ENCODE assay signal across 10 cellular contexts in genomic region chr9:93466416-93467061, GRCh38. TPM values are rescaled to one million over a fixed set of nuclear protein-coding genes. Genes with fewer than 3 reads are reported as not detected.
DNase-seq lines count a peak whose midpoint lies in the region; ATAC-seq and TF ChIP-seq lines count a peak whose summit lies in the region.
"Had no signal": no experiment of that assay in that cellular context is flagged by ENCODE, and none has a peak within 500 bp of the region (broad histone marks: within the 10 kb centered on the region; RNA-seq: fewer than 3 reads in every experiment).

No MANE protein-coding gene starts in this region.

- no peak overlapping the region for H2BK20ac ChIP-seq in IMR-90 (ENCODE audit: low read depth, low read length)

- peak overlapping the region; percentile 40 for H3K27ac Mint-ChIP-seq in activated naive CD8-positive, alpha-beta T cell treated with anti-CD3 and anti-CD28 coated beads for 36 hours

- H2BK15ac ChIP-seq in IMR-90 (ENCODE audit: low read depth, low read length) (no peak overlapping the region), mesendoderm (replicated peaks; ENCODE audit: low read depth) (no peak overlapping the region)

- H3K4me3 Mint-ChIP-seq in activated naive CD8-positive, alpha-beta T cell treated with anti-CD3 and anti-CD28 coated beads for 36 hours: no peak overlapping the region

- no peak overlapping the region for H3K9ac ChIP-seq in IMR-90 (ENCODE audit: low read depth, low read length)
- no peak overlapping the region for H3K9ac ChIP-seq in mesendoderm (ENCODE audit: low read length)

- H3K27me3 ChIP-seq in IMR-90 (ENCODE audit: control insufficient read depth, insufficient read depth, low read length) (no peaks in the 10 kb centered on the region), mesendoderm (ENCODE audit: insufficient read depth, low read length, poor library complexity) (no peaks in the 10 kb centered on the region)

- CTCF ChIA-PET in IMR-90 (lab: Yijun Ruan, JAX): interaction anchor here (0.9 kb wide), 1 partner anchor 99 kb away, joined by 3 read pairs; no protein-coding TSS in a partner anchor

- no peaks in the 10 kb centered on the region for H3K9me3 Mint-ChIP-seq in activated naive CD8-positive, alpha-beta T cell treated with anti-CD3 and anti-CD28 coated beads for 36 hours

- peaks cover 22% of the 10 kb centered on the region for H3K9me1 ChIP-seq in IMR-90 (ENCODE audit: insufficient read depth, low read length)

- H4K8ac ChIP-seq in IMR-90 (ENCODE audit: low read depth in 2 of 2, low read length in 2 of 2): no peak overlapping the region
- H4K8ac ChIP-seq in mesendoderm (ENCODE audit: low read depth, low read length): no peak overlapping the region

- no peak overlapping the region for H2AFZ ChIP-seq in IMR-90 (replicated peaks; ENCODE audit: low read length, poor library complexity)

- TF ChIP-seq CTCF in C4-2B (conservative IDR thresholded peaks at IDR 0.05) (no peak), IMR-90 (conservative IDR thresholded peaks at IDR 0.05; ENCODE audit: low read depth, low read length) (no peak)

- peaks cover 78% of the 10 kb centered on the region for H4K20me1 ChIP-seq in IMR-90 (ENCODE audit: insufficient read depth, low read length)

- H3K79me1 ChIP-seq in IMR-90 (ENCODE audit: low read depth in 1 of 2, low read length in 2 of 2) (peaks cover 21 to 70% of the 10 kb centered on the region in 2 experiments), mesendoderm (ENCODE audit: low read length) (peaks cover 13% of the 10 kb centered on the region)

- in situ Hi-C loops in IMR-90 (cut with MboI; ENCODE audit: low sequenced_read_pairs): loop anchor here (25.0 kb wide), 1 partner anchor 696 kb away; no protein-coding TSS in a partner anchor

- no TSS peak for BruUV-seq in IMR-90 (replicated peaks; lab: Mats Ljungman, UMichigan)

- H3K18ac ChIP-seq in IMR-90 (ENCODE audit: low read depth, low read length) (peak overlapping the region; percentile 16; the same call in 1 of the 2 replicates), mesendoderm (ENCODE audit: low read length) (no peak overlapping the region)

- H2AK5ac ChIP-seq in IMR-90 (ENCODE audit: low read depth, low read length) (peak overlapping the region; percentile 8; the same call in 1 of the 2 replicates), mesendoderm (ENCODE audit: low read length) (no peak overlapping the region)

- no peak overlapping the region for H3K4me3 ChIP-seq in IMR-90 (ENCODE audit: insufficient read depth, low read depth, low read length)
- no peak overlapping the region for H3K4me3 ChIP-seq in mesendoderm (ENCODE audit: low read length)

- no peak overlapping the region for H4K91ac ChIP-seq in IMR-90 (ENCODE audit: insufficient read depth, low read depth, low read length)

- H4K5ac ChIP-seq in IMR-90 (ENCODE audit: low read depth, low read length) (no peak overlapping the region), mesendoderm (ENCODE audit: low read length) (no peak overlapping the region)

- no peaks in the 10 kb centered on the region for H3K9me3 ChIP-seq in IMR-90 (ENCODE audit: control insufficient read depth, insufficient read depth, low read length)

- H3K4me1 ChIP-seq in IMR-90 (ENCODE audit: control insufficient read depth, insufficient read depth, low read length) (peaks cover 17% of the 10 kb centered on the region), mesendoderm (ENCODE audit: control insufficient read depth, low read depth, low read length) (peaks cover 19% of the 10 kb centered on the region)

- H3K4ac ChIP-seq in IMR-90 (ENCODE audit: low read depth, low read length): no peak overlapping the region; the same call in 1 of the 2 replicates
- H3K4ac ChIP-seq in mesendoderm (ENCODE audit: low read depth, low read length): no peak overlapping the region

- peaks cover 82% of the 10 kb centered on the region for H3K79me2 ChIP-seq in mesendoderm (ENCODE audit: control insufficient read depth, insufficient read depth, low read length)

- ATAC-seq in IMR-90 (ENCODE audit: low read depth): no peak

- POLR2A ChIA-PET in IMR-90 (lab: Charles Lee; ENCODE audit: unreplicated experiment): no interaction called here

- peak overlapping the region; percentile 35 for H3K27ac ChIP-seq in C4-2B
- no peak overlapping the region for H3K27ac ChIP-seq in IMR-90 (ENCODE audit: insufficient read depth, low read length)
- no peak overlapping the region for H3K27ac ChIP-seq in mesendoderm (ENCODE audit: low read depth, low read length)

- H3K27me3 Mint-ChIP-seq in activated naive CD8-positive, alpha-beta T cell treated with anti-CD3 and anti-CD28 coated beads for 36 hours: no peaks in the 10 kb centered on the region

- H3K56ac ChIP-seq in IMR-90 (ENCODE audit: extremely low read depth, insufficient read depth, low read length): no peak overlapping the region
- H3K56ac ChIP-seq in mesendoderm (ENCODE audit: low read length): no peak overlapping the region

- no peak for TF ChIP-seq POLR2A in IMR-90 (IDR thresholded peaks at IDR 0.05; ENCODE audit: low read depth, low read length)

- dilution Hi-C loops in IMR-90 (cut with HindIII; ENCODE audit: low sequenced_read_pairs, unreplicated experiment): loop anchor here (10.0 kb wide), 1 partner anchor 98 kb away; no protein-coding TSS in a partner anchor

- DNase-seq in IMR-90: no peak
- no peak for DNase-seq in activated naive CD8-positive, alpha-beta T cell treated with anti-CD3 and anti-CD28 coated beads for 36 hours
- no peak for DNase-seq in mesendoderm
- DNase-seq in stimulated activated CD4-positive, alpha-beta T cell treated with anti-CD3 and anti-CD28 coated beads, Interleukin-4, amount 100 ng/mL, for 1 hour: no peak
- no peak for DNase-seq in NCI-H1105 (lab: John Stamatoyannopoulos, UW)
- no peak for DNase-seq in OCI-M2 (lab: John Stamatoyannopoulos, UW; ENCODE audit: unreplicated experiment)
- DNase-seq in NCI-H82 treated with DMSO at 0.1 percent for 48 hours (lab: John Stamatoyannopoulos, UW; ENCODE audit: unreplicated experiment): no peak
- DNase-seq: activated CD8-positive, alpha-beta memory T cell treated with anti-CD3 and anti-CD28 coated beads, Interleukin-2, amount 50 U/mL, for 48 hours; NCI-H1694 treated with DMSO at 0.1 percent for 48 hours had no signal

- peaks cover 39% of the 10 kb centered on the region for H3K36me3 Mint-ChIP-seq in activated naive CD8-positive, alpha-beta T cell treated with anti-CD3 and anti-CD28 coated beads for 36 hours

- H2BK120ac ChIP-seq in IMR-90 (ENCODE audit: low read depth, low read length): no peak overlapping the region
- H2BK120ac ChIP-seq in mesendoderm (ENCODE audit: low read depth, low read length): no peak overlapping the region

- 83% methylated on average over 1 of the region's 7 CpGs; no CpG with 5 or more reads in 1 of the 2 experiments for WGBS in IMR-90 (ENCODE audit: extremely low coverage in 2 of 2, insufficient read length in 1 of 2), 2 experiments
- no CpG with 5 or more reads among the region's 7 CpGs for WGBS in mesendoderm (ENCODE audit: extremely low coverage, insufficient coverage, low lambda C conversion rate)

- H3K4me2 ChIP-seq in IMR-90 (ENCODE audit: low read depth, low read length) (no peak overlapping the region), mesendoderm (ENCODE audit: low read length) (no peak overlapping the region)

- H3K36me3 ChIP-seq in IMR-90 (ENCODE audit: control insufficient read depth, insufficient read depth, low read length) (peaks cover 2% of the 10 kb centered on the region; the same call in 1 of the 2 replicates), mesendoderm (ENCODE audit: control insufficient read depth, insufficient read depth, low read length) (no peaks in the 10 kb centered on the region)

- H2AK9ac ChIP-seq in IMR-90 (replicated peaks; ENCODE audit: low read depth, low read length, poor library complexity): no peak overlapping the region

- peaks cover 85% of the 10 kb centered on the region for H3K4me1 Mint-ChIP-seq in activated naive CD8-positive, alpha-beta T cell treated with anti-CD3 and anti-CD28 coated beads for 36 hours

- H2BK5ac ChIP-seq in IMR-90 (ENCODE audit: low read depth, low read length, poor library complexity, severe bottlenecking) (no peak overlapping the region), mesendoderm (ENCODE audit: low read length) (peak overlapping the region; percentile 20)

- no peak for TF ChIP-seq RAD21 in IMR-90 (IDR thresholded peaks at IDR 0.05; ENCODE audit: low read length)

- H3K23ac ChIP-seq in IMR-90 (ENCODE audit: low read depth, low read length): 0 out of 2 replicates have a peak overlapping the region, but pooled peaks have one; percentile 41
- H3K23ac ChIP-seq in mesendoderm (ENCODE audit: low read length): peak overlapping the region; percentile 32

- H3K14ac ChIP-seq in IMR-90 (replicated peaks; ENCODE audit: low read depth, low read length): peak overlapping the region; percentile 27; the same call in 1 of the 2 replicates

- intact Hi-C loops in IMR-90 (cut with micrococcal nuclease): no loop called here

TF ChIP-seq in IMR-90, 13 proteins besides CTCF, POLR2A, EP300 and RAD21 (continues in another document):
- no peak for TF ChIP-seq BHLHE40 (IDR thresholded peaks at IDR 0.05; ENCODE audit: low read depth, low read length)
- no peak for TF ChIP-seq MAZ (IDR thresholded peaks at IDR 0.05; ENCODE audit: borderline replicate concordance, low read depth, low read length)
- TF ChIP-seq, protein P1, sequence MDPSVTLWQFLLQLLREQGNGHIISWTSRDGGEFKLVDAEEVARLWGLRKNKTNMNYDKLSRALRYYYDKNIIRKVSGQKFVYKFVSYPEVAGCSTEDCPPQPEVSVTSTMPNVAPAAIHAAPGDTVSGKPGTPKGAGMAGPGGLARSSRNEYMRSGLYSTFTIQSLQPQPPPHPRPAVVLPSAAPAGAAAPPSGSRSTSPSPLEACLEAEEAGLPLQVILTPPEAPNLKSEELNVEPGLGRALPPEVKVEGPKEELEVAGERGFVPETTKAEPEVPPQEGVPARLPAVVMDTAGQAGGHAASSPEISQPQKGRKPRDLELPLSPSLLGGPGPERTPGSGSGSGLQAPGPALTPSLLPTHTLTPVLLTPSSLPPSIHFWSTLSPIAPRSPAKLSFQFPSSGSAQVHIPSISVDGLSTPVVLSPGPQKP (IDR thresholded peaks at IDR 0.05; ENCODE audit: borderline replicate concordance, low read depth, low read length): no peak
- TF ChIP-seq RFX5 (IDR thresholded peaks at IDR 0.05; ENCODE audit: low read depth, low read length): no peak

RNA-seq across cellular contexts. Expression of gene FAM120AOS, which starts 13.2 kb away (rescaled TPM):
- total RNA-seq in IMR-90 (2012; rRNA removed): 22.2 and 24.7 TPM in 2 replicates
- 21.7 and 22.7 TPM in 2 replicates for polyA plus RNA-seq in IMR-90 (2012; rRNA removed)
- 14.2 TPM in 2 replicates for polyA plus RNA-seq in IMR-90 (2012; cell fraction: cytosol; rRNA removed)
- 7.4 and 19.0 TPM in 2 replicates for polyA plus RNA-seq in IMR-90 (2012; cell fraction: nucleus; rRNA removed; ENCODE audit: low replicate concordance)
- total RNA-seq in activated naive CD8-positive, alpha-beta T cell treated with anti-CD3 and anti-CD28 coated beads for 36 hours: 10 to 100 TPM; 46.1 to 46.5 TPM
- 40.6 TPM for polyA plus RNA-seq in mesendoderm (2013, experiment 1 of 2)
- polyA plus RNA-seq in mesendoderm (2013, experiment 2 of 2): 41.2 TPM

RNA-seq across cellular contexts. Expression of gene FAM120A, which starts 15.1 kb away (rescaled TPM):
- total RNA-seq in IMR-90 (2012; rRNA removed): 65.8 and 75.1 TPM in 2 replicates
- 61.6 and 64.3 TPM in 2 replicates for polyA plus RNA-seq in IMR-90 (2012; rRNA removed)
- polyA plus RNA-seq in IMR-90 (2012; cell fraction: cytosol; rRNA removed): 47.8 and 63.9 TPM in 2 replicates
- 54.1 and 63.8 TPM in 2 replicates for polyA plus RNA-seq in IMR-90 (2012; cell fraction: nucleus; rRNA removed; ENCODE audit: low replicate concordance)
- 100 to 1,000 TPM; 121 TPM for total RNA-seq in activated naive CD8-positive, alpha-beta T cell treated with anti-CD3 and anti-CD28 coated beads for 36 hours
- polyA plus RNA-seq in mesendoderm (2013, experiment 1 of 2): 44.1 TPM
- polyA plus RNA-seq in mesendoderm (2013, experiment 2 of 2): 43.3 TPM
